ENCODE assay signal across 9 cellular contexts in the genomic region with DNA sequence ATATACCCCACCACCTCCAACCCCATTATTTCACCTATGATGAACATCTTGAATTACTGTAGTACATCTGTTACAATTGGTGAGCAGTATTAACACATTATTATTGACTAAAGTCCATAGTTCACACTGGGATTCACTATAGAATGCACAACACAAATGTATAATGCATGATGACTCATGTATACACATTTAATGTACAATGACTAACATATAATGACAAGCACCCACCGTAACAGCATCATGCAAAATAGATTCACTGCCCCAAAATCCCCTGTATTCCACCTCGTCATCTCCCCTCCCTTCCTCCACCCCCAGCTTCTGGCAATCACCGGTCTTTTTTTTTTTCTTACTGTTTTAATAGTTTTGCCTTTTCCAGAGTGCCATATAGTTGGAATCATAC. TPM values are rescaled to one million over a fixed set of nuclear protein-coding genes. Genes with fewer than 3 reads are reported as not detected.
DNase-seq lines count a peak whose midpoint lies in the region; ATAC-seq lines count a peak whose summit lies in the region.
"Had no signal": no experiment of that assay in that cellular context is flagged by ENCODE, and none has a peak within 500 bp of the region (broad histone marks: within the 10 kb centered on the region; RNA-seq: fewer than 3 reads in every experiment).

No MANE protein-coding gene starts in this region.

- peak overlapping the region; percentile 73 for H3K27ac Mint-ChIP-seq in central memory CD8-positive, alpha-beta T cell (ENCODE audit: low read depth)

- ATAC-seq in GM18502 (IDR thresholded peaks at IDR 0.05; ENCODE audit: poor library complexity, unreplicated experiment) (peak; percentile 73), GM21381 (IDR thresholded peaks at IDR 0.05; ENCODE audit: unreplicated experiment) (peak; percentile 48), HG03469 (IDR thresholded peaks at IDR 0.05; ENCODE audit: unreplicated experiment) (peak; percentile 33), Right ventricle myocardium inferior (no peak)
- ATAC-seq in central memory CD8-positive, alpha-beta T cell (replicated peaks; ENCODE audit: extremely low read depth, poor library complexity, severe bottlenecking) = no peak

- peaks cover 66% of the 10 kb centered on the region for H3K4me1 Mint-ChIP-seq in central memory CD8-positive, alpha-beta T cell

- peaks cover 2% of the 10 kb centered on the region for H3K36me3 Mint-ChIP-seq in central memory CD8-positive, alpha-beta T cell (ENCODE audit: insufficient read depth)

- no peaks in the 10 kb centered on the region for H3K27me3 Mint-ChIP-seq in central memory CD8-positive, alpha-beta T cell

- intact Hi-C loops in Right ventricle myocardium inferior (cut with DNase I) = no loop called here

- no peak overlapping the region for H3K4me3 Mint-ChIP-seq in central memory CD8-positive, alpha-beta T cell

- H3K9me3 Mint-ChIP-seq in central memory CD8-positive, alpha-beta T cell = no peaks in the 10 kb centered on the region

- no peak for DNase-seq in central memory CD8-positive, alpha-beta T cell (ENCODE audit: low spot score in 2 of 2)
- DNase-seq in UCSD-AML1 (lab: John Stamatoyannopoulos, UW; ENCODE audit: unreplicated experiment) (no peak), HUDEP-2 (lab: John Stamatoyannopoulos, UW; ENCODE audit: unreplicated experiment in 76 of 76) (no peak), nucleus accumbens (lab: John Stamatoyannopoulos, UW) (no peak), Right ventricle myocardium inferior (ENCODE audit: missing footprints) (no peak)
- DNase-seq: hypothalamus had no signal

RNA-seq across cellular contexts. Expression of a gene that starts 47.1 kb away (rescaled TPM):
- total RNA-seq in Right ventricle myocardium inferior = 10.5 TPM

Comparison
In these comparisons a context has a peak if more than half of its experiments do, and no peak if none do; other contexts are left out.
1. ATAC-seq: peak in GM18502 (single experiment), GM21381 (single experiment) and HG03469 (single experiment); none in central memory CD8-positive, alpha-beta T cell (single experiment) and Right ventricle myocardium inferior (single experiment).